ENCODE assay signal across 1 cellular context in the genomic region with DNA sequence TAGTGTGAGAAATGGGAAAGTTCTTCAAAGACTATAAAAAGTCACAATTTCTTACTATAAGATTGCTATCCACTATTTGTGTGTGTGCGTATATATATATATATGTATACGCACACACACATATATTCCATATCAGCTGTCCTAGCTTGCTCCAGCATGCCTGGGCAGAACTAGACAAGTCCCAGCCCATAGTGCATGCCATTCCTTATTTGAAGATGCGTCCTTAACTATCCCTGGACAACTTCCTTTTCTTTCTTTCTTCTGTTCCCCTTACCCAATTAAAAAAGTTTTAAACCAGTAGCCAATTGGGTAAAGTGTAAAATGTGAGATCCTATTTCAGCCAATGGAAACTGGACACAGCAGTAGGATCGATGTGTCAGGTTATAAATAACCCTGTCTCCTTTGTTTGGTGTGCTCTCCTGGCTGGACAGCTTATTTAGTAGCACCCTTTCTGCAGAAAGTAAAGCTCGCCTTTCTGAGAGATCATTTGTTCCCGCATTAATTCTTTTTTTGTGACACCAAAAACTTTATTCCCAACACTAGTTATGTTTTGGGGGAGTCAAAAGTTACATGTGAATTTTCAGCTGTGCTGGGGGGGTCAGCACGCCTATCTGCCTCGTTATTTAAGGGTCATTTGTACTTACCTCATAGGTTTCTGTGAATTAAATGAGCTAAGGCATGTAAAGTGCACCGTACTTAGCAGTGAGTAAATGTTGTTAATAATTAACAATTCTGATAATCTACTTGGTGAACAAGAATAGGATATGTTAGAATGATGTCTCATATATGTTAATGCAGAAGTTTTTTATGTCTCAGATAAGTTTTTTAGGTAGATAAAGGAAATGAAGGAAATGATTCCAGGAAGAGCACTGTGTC.
TF ChIP-seq lines count a peak whose summit lies in the region.

No MANE protein-coding gene starts in this region.

TF ChIP-seq in GM12878, 131 proteins besides CTCF, POLR2A, EP300 and RAD21:
- TF ChIP-seq ZNF622 (IDR thresholded peaks at IDR 0.05) (no peak), NR2C2 (IDR thresholded peaks at IDR 0.05; ENCODE audit: borderline replicate concordance, control insufficient read depth, insufficient read length, low read depth) (no peak), IKZF2 (IDR thresholded peaks at IDR 0.05) (no peak), ZNF274 (IDR thresholded peaks at IDR 0.05; ENCODE audit: insufficient read depth, insufficient read length) (no peak), DPF2 (IDR thresholded peaks at IDR 0.05) (no peak), PML (IDR thresholded peaks at IDR 0.05; ENCODE audit: low read length) (no peak), NBN (IDR thresholded peaks at IDR 0.05) (no peak), POLR2AphosphoS5 (IDR thresholded peaks at IDR 0.05; ENCODE audit: low read length) (no peak), FOXK2 (IDR thresholded peaks at IDR 0.05) (no peak)
- TF ChIP-seq, protein P1, sequence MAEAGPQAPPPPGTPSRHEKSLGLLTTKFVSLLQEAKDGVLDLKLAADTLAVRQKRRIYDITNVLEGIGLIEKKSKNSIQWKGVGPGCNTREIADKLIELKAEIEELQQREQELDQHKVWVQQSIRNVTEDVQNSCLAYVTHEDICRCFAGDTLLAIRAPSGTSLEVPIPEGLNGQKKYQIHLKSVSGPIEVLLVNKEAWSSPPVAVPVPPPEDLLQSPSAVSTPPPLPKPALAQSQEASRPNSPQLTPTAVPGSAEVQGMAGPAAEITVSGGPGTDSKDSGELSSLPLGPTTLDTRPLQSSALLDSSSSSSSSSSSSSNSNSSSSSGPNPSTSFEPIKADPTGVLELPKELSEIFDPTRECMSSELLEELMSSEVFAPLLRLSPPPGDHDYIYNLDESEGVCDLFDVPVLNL (IDR thresholded peaks at IDR 0.05; ENCODE audit: low read depth, low read length) = no peak
- TF ChIP-seq, protein P2, sequence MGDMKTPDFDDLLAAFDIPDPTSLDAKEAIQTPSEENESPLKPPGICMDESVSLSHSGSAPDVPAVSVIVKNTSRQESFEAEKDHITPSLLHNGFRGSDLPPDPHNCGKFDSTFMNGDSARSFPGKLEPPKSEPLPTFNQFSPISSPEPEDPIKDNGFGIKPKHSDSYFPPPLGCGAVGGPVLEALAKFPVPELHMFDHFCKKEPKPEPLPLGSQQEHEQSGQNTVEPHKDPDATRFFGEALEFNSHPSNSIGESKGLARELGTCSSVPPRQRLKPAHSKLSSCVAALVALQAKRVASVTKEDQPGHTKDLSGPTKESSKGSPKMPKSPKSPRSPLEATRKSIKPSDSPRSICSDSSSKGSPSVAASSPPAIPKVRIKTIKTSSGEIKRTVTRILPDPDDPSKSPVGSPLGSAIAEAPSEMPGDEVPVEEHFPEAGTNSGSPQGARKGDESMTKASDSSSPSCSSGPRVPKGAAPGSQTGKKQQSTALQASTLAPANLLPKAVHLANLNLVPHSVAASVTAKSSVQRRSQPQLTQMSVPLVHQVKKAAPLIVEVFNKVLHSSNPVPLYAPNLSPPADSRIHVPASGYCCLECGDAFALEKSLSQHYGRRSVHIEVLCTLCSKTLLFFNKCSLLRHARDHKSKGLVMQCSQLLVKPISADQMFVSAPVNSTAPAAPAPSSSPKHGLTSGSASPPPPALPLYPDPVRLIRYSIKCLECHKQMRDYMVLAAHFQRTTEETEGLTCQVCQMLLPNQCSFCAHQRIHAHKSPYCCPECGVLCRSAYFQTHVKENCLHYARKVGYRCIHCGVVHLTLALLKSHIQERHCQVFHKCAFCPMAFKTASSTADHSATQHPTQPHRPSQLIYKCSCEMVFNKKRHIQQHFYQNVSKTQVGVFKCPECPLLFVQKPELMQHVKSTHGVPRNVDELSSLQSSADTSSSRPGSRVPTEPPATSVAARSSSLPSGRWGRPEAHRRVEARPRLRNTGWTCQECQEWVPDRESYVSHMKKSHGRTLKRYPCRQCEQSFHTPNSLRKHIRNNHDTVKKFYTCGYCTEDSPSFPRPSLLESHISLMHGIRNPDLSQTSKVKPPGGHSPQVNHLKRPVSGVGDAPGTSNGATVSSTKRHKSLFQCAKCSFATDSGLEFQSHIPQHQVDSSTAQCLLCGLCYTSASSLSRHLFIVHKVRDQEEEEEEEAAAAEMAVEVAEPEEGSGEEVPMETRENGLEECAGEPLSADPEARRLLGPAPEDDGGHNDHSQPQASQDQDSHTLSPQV (IDR thresholded peaks at IDR 0.05) = no peak
- TF ChIP-seq, protein P3, sequence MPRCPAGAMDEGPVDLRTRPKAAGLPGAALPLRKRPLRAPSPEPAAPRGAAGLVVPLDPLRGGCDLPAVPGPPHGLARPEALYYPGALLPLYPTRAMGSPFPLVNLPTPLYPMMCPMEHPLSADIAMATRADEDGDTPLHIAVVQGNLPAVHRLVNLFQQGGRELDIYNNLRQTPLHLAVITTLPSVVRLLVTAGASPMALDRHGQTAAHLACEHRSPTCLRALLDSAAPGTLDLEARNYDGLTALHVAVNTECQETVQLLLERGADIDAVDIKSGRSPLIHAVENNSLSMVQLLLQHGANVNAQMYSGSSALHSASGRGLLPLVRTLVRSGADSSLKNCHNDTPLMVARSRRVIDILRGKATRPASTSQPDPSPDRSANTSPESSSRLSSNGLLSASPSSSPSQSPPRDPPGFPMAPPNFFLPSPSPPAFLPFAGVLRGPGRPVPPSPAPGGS (IDR thresholded peaks at IDR 0.05; ENCODE audit: borderline replicate concordance, insufficient read depth, low read depth, low read length, poor library complexity, severe bottlenecking) = no peak
